Comparison of ENCODE assay signal across 17 cellular contexts in genomic region chr1:197127513-197127912, GRCh38.
"Had no signal": no experiment of that assay in that cellular context is flagged by ENCODE, and none has a peak within 500 bp of the region (broad histone marks: within the 10 kb centered on the region; RNA-seq: fewer than 3 reads in every experiment).

No MANE protein-coding gene starts in this region.

- H3K27me3 ChIP-seq: adrenal gland, colonic mucosa, esophagus squamous epithelium, hepatocyte had no signal

- ATAC-seq: activated CD8-positive, alpha-beta memory T cell treated with anti-CD3 and anti-CD28 coated beads, Interleukin-2, amount 10 ng/mL, durations not matched to agents 7 days and 5 days; left lobe of liver had no signal

- H3K4me3 ChIP-seq: adrenal gland, colonic mucosa, esophagus squamous epithelium, hepatocyte had no signal

- H3K4me1 ChIP-seq: adrenal gland, colonic mucosa, esophagus squamous epithelium had no signal

- H3K36me3 ChIP-seq: adrenal gland, colonic mucosa, esophagus squamous epithelium had no signal

- H3K9me3 ChIP-seq: adrenal gland, colonic mucosa, esophagus squamous epithelium had no signal

- FAIRE-seq: endothelial cell of umbilical vein, keratinocyte had no signal

- DNase-seq: activated CD4-positive, alpha-beta memory T cell treated with anti-CD3 and anti-CD28 coated beads for 36 hours; activated CD4-positive, alpha-beta T cell treated with anti-CD3 and anti-CD28 coated beads for 1 hour; activated CD8-positive, alpha-beta memory T cell treated with anti-CD3 and anti-CD28 coated beads, Interleukin-2, amount 10 ng/mL, durations not matched to agents 7 days and 5 days; activated effector memory CD4-positive, alpha-beta T cell treated with Interleukin-2 at 50 U/mL for 16 hours; activated naive CD4-positive, alpha-beta T cell treated with anti-CD3 and anti-CD28 coated beads, Interleukin-2, amount 50 U/mL, for 16 hours; activated T-cell treated with anti-CD3 and anti-CD28 coated beads, Interleukin-2, amount 50 U/mL, for 24 hours; adrenal gland; caudate nucleus; colonic mucosa; effector CD4-positive, alpha-beta T cell; esophagus squamous epithelium; stimulated activated CD4-positive, alpha-beta T cell treated with anti-CD3 and anti-CD28 coated beads, Interleukin-12 subunit alpha, Interleukin-12 subunit beta, amount 100 ng/mL, for 4 hours; stimulated activated CD4-positive, alpha-beta T cell treated with anti-CD3 and anti-CD28 coated beads, Interleukin-2, amount 100 ng/mL, for 24 hours had no signal
